9 cellular contexts compared by ENCODE assay signal in genomic region chr3:179015551-179016020, GRCh38. TPM values are rescaled to one million over a fixed set of nuclear protein-coding genes. Genes with fewer than 3 reads are reported as not detected.
DNase-seq lines count a peak whose midpoint lies in the region; ATAC-seq, FAIRE-seq and TF ChIP-seq lines count a peak whose summit lies in the region.
"Had no signal": no experiment of that assay in that cellular context is flagged by ENCODE, and none has a peak within 500 bp of the region (broad histone marks: within the 10 kb centered on the region; RNA-seq: fewer than 3 reads in every experiment).

No MANE protein-coding gene starts in this region.

- H3K27me3 ChIP-seq in pancreas (no peaks in the 10 kb centered on the region), MG63 (no peaks in the 10 kb centered on the region)

- peaks cover 0 to 5% (median 5%) of the 10 kb centered on the region in 3 donors for H3K4me1 ChIP-seq in pancreas

- H3K4me3 ChIP-seq in foreskin fibroblast (ENCODE audit: low read depth in 1 of 2, low read length in 2 of 2): no peak overlapping the region
- H3K4me3 ChIP-seq in pancreas: no peak overlapping the region
- no peak overlapping the region for H3K4me3 ChIP-seq in MG63
- H3K4me3 ChIP-seq: skin epidermis had no signal

- no peak overlapping the region for H3K27ac ChIP-seq in pancreas
- H3K27ac ChIP-seq: skin epidermis had no signal

- DNase-seq in GM04504 (ENCODE audit: low read depth) (peak; percentile 53), HuH-7.5 (ENCODE audit: low spot score) (peak; percentile 22), NOMO-1 treated with dmso at 0.1 percent for 144 hours (lab: John Stamatoyannopoulos, UW; ENCODE audit: unreplicated experiment) (peak; percentile 40), activated T-cell treated with anti-CD3 and anti-CD28 coated beads for 48 hours (ENCODE audit: low read depth) (peak; percentile 17), foreskin fibroblast (peak; percentile 55 to 87), pancreas (peak in 2 of 6 donors; percentile 20 to 50), MG63 (no peak)

- ATAC-seq in GM21717 (IDR thresholded peaks at IDR 0.05; ENCODE audit: unreplicated experiment) (peak; percentile 66), pancreas (peak; percentile 72 to 97 (median 95))

- intact Hi-C loops in pancreas (cut with DNase I): loop anchor here in 2 of 3 donors (5.0 to 10.0 kb wide), 2 partner anchors 299 to 302 kb away; no protein-coding TSS in a partner anchor

- TF ChIP-seq CTCF in foreskin fibroblast (IDR thresholded peaks at IDR 0.05; ENCODE audit: low read depth, low read length) (peak; percentile 74), pancreas (IDR thresholded peaks at IDR 0.05) (peak; percentile 68 to 82 (median 74))

- peak; percentile 94 for FAIRE-seq in pancreas (lab: Jason Lieb, UNC)

- 0 to 5% methylated on average over 1 of the region's 1 CpG for WGBS in pancreas, 2 donors

- H3K36me3 ChIP-seq in pancreas (no peaks in the 10 kb centered on the region), MG63 (no peaks in the 10 kb centered on the region; the same call in 1 of the 2 replicates)

- H3K9me3 ChIP-seq in pancreas (no peaks in the 10 kb centered on the region), MG63 (no peaks in the 10 kb centered on the region)

RNA-seq across cellular contexts. Expression of gene ZMAT3, which starts 56.0 kb away (rescaled TPM):
- total RNA-seq in pancreas: 10 to 100 TPM in 4 of 6 donors, 1 to 10 TPM in 2; 5.1 to 13.1 (median 10.8) TPM
- 1 to 10 TPM; 1.4 to 2.2 TPM for polyA plus RNA-seq in pancreas
- 2.4 and 3.5 TPM in 2 replicates for total RNA-seq in MG63 (2014; rRNA removed; shearing (Covaris generic); ENCODE audit: low replicate concordance)
